In genomic region chr2:42092084-42092996, GRCh38 we compare ENCODE assay signal across 13 cellular contexts. TPM values are rescaled to one million over a fixed set of nuclear protein-coding genes. Genes with fewer than 3 reads are reported as not detected.
DNase-seq lines count a peak whose midpoint lies in the region; ATAC-seq and TF ChIP-seq lines count a peak whose summit lies in the region.
"Had no signal": no experiment of that assay in that cellular context is flagged by ENCODE, and none has a peak within 500 bp of the region (broad histone marks: within the 10 kb centered on the region; RNA-seq: fewer than 3 reads in every experiment).

No MANE protein-coding gene starts in this region.

- CTCF ChIA-PET in HEK293 (lab: Yijun Ruan, JAX) = interaction anchor here (0.6 to 13.0 kb wide), 8 partner anchors 10 to 265 kb away, joined by 3 to 369 read pairs (median 4); no protein-coding TSS in a partner anchor

- H3K27ac ChIP-seq in HEK293 (ENCODE audit: extremely low read depth, low read depth, low read length) = no peak overlapping the region; the same call in 1 of the 2 replicates
- no peak overlapping the region for H3K27ac ChIP-seq in iPS-18a (ENCODE audit: low read length)

- no peaks in the 10 kb centered on the region for H3K36me3 ChIP-seq in HEK293 (ENCODE audit: control insufficient read depth in 2 of 2, insufficient read depth in 1 of 2, low read length in 2 of 2)
- no peaks in the 10 kb centered on the region for H3K36me3 ChIP-seq in iPS-18a (ENCODE audit: control insufficient read depth, low read depth, low read length)

- H3K9me3 Mint-ChIP-seq in T-helper 2 cell treated with Interferon-gamma antibody and Interleukin-4, amounts not matched to agents 5 μg/mL and 100 μg/mL, for 36 hours = no peaks in the 10 kb centered on the region
- H3K9me3 Mint-ChIP-seq: naive B cell had no signal

- H3K9me3 ChIP-seq in HEK293 (ENCODE audit: control insufficient read depth, insufficient read depth, low read depth, low read length) (no peaks in the 10 kb centered on the region), T-helper 17 cell (ENCODE audit: control insufficient read depth, low read length, poor library complexity, severe bottlenecking) (no peaks in the 10 kb centered on the region), iPS-18a (ENCODE audit: control insufficient read depth, low read depth, low read length) (no peaks in the 10 kb centered on the region)

- H3K36me3 Mint-ChIP-seq in T-helper 17 cell (ENCODE audit: low read depth) = no peaks in the 10 kb centered on the region
- H3K36me3 Mint-ChIP-seq in T-helper 2 cell treated with Interferon-gamma antibody and Interleukin-4, amounts not matched to agents 5 μg/mL and 100 μg/mL, for 36 hours (ENCODE audit: low read depth) = no peaks in the 10 kb centered on the region
- H3K36me3 Mint-ChIP-seq: naive B cell had no signal

- no peaks in the 10 kb centered on the region for H3K27me3 Mint-ChIP-seq in T-helper 17 cell
- peaks cover 38% of the 10 kb centered on the region for H3K27me3 Mint-ChIP-seq in T-helper 2 cell treated with Interferon-gamma antibody and Interleukin-4, amounts not matched to agents 5 μg/mL and 100 μg/mL, for 36 hours (ENCODE audit: low read depth)

- ATAC-seq in T-helper 17 cell = no peak

- H3K27me3 ChIP-seq in iPS-18a (ENCODE audit: control insufficient read depth, insufficient read depth, low read length) = peaks cover 4% of the 10 kb centered on the region

- no peak overlapping the region for H3K27ac Mint-ChIP-seq in T-helper 17 cell
- no peak overlapping the region for H3K27ac Mint-ChIP-seq in T-helper 2 cell treated with Interferon-gamma antibody and Interleukin-4, amounts not matched to agents 5 μg/mL and 100 μg/mL, for 36 hours

- POLR2A ChIA-PET in HEK293 (lab: Yijun Ruan, JAX) = no interaction called here

- no peak for DNase-seq in T-helper 17 cell
- DNase-seq in pons (ENCODE audit: low spot score) = peak; percentile 92
- no peak for DNase-seq in COR-L47 (lab: John Stamatoyannopoulos, UW)
- no peak for DNase-seq in NK-92 treated with Interleukin-12 subunit alpha and Interleukin-12 subunit beta, amount 100 ng/mL, for 24 hours (lab: John Stamatoyannopoulos, UW)
- no peak for DNase-seq in OCI-M1 (lab: John Stamatoyannopoulos, UW)
- no peak for DNase-seq in T-helper 2 cell treated with Interferon-gamma antibody and Interleukin-4, amounts not matched to agents 5 μg/mL and 100 μg/mL, for 36 hours (ENCODE audit: low spot score)
- DNase-seq: activated naive CD4-positive, alpha-beta T cell; EL; naive B cell; NCI-H510A; T-helper 9 cell had no signal

- no peak for TF ChIP-seq CTCF in HEK293 (tag by site-specific recombination; IDR thresholded peaks at IDR 0.05)

- no peak overlapping the region for H3K9ac ChIP-seq in iPS-18a (ENCODE audit: low read length)

- peaks cover 26% of the 10 kb centered on the region for H3K4me1 Mint-ChIP-seq in T-helper 17 cell
- peaks cover 3% of the 10 kb centered on the region for H3K4me1 Mint-ChIP-seq in T-helper 2 cell treated with Interferon-gamma antibody and Interleukin-4, amounts not matched to agents 5 μg/mL and 100 μg/mL, for 36 hours (ENCODE audit: low read depth)

- H3K4me3 Mint-ChIP-seq in T-helper 17 cell = peak overlapping the region; percentile 2
- H3K4me3 Mint-ChIP-seq in T-helper 2 cell treated with Interferon-gamma antibody and Interleukin-4, amounts not matched to agents 5 μg/mL and 100 μg/mL, for 36 hours = no peak overlapping the region
- H3K4me3 Mint-ChIP-seq: naive B cell had no signal

- H3K4me1 ChIP-seq in HEK293 (ENCODE audit: control insufficient read depth, insufficient read depth, low read length) = peaks cover 4% of the 10 kb centered on the region; the same call in 1 of the 2 replicates
- peaks cover 15% of the 10 kb centered on the region for H3K4me1 ChIP-seq in iPS-18a (ENCODE audit: control insufficient read depth, low read depth, low read length)

- H3K4me3 ChIP-seq in HEK293 (ENCODE audit: low read depth, low read length) = no peak overlapping the region
- H3K4me3 ChIP-seq in iPS-18a (ENCODE audit: low read length) = peak overlapping the region; percentile 14

TF ChIP-seq in HEK293, 187 proteins besides CTCF, POLR2A, EP300 and RAD21:
- TF ChIP-seq ZNF677 (tag by site-specific recombination; IDR thresholded peaks at IDR 0.05) = no peak
- TF ChIP-seq TCF7L2 (IDR thresholded peaks at IDR 0.05; ENCODE audit: borderline replicate concordance, low read depth, low read length) = peak; percentile 92
- no peak for TF ChIP-seq YY1 (tag by site-specific recombination; IDR thresholded peaks at IDR 0.05)
- no peak for TF ChIP-seq GLIS2 (tag by site-specific recombination; IDR thresholded peaks at IDR 0.05)
- TF ChIP-seq ZNF692 (tag by site-specific recombination; IDR thresholded peaks at IDR 0.05) = no peak
- no peak for TF ChIP-seq ZNF514 (tag by site-specific recombination; IDR thresholded peaks at IDR 0.05)
- TF ChIP-seq ZNF423 (tag by site-specific recombination; IDR thresholded peaks at IDR 0.05) = no peak

RNA-seq across cellular contexts. Expression of gene PKDCC, which starts 44.5 kb away (rescaled TPM):
- 1 to 10 TPM in 1 of 2 donors, under 1 TPM in 1; 0.87 to 1.2 TPM for total RNA-seq in T-helper 17 cell
